In the genomic region with DNA sequence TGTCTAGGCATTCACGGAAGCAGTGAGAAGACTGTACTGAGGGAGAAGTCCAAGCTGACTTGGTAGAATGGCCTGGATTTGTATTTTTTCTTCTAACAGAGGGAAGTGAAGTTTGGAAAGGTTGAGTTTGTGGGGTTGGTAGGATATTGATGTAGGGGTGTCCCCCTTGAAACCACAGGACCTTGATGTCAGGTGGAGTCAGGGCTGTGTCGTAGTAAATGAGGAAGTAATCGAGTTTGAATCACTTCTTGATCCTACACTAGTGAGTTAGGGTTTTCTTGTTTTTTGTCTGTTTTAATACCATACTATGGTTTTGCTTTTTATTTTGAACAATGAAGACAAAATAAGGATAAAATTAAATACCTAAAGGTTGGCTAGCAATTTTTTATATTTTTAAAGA, we compare ENCODE assay signal across 15 cellular contexts. TPM values are rescaled to one million over a fixed set of nuclear protein-coding genes. Genes with fewer than 3 reads are reported as not detected.
DNase-seq lines count a peak whose midpoint lies in the region; ATAC-seq and TF ChIP-seq lines count a peak whose summit lies in the region.
"Had no signal": no experiment of that assay in that cellular context is flagged by ENCODE, and none has a peak within 500 bp of the region (broad histone marks: within the 10 kb centered on the region; RNA-seq: fewer than 3 reads in every experiment).

No MANE protein-coding gene starts in this region.

- H3K4me1 Mint-ChIP-seq in endodermal cell (peaks cover 31% of the 10 kb centered on the region), mesothelial cell of epicardium (peaks cover 23% of the 10 kb centered on the region)

- H3K27me3 ChIP-seq in endodermal cell (ENCODE audit: control insufficient read depth, insufficient read depth, low read length, poor library complexity, severe bottlenecking), result no peaks in the 10 kb centered on the region
- H3K27me3 ChIP-seq: right atrium auricular region, SJCRH30 had no signal

- no peak for TF ChIP-seq CTCF in endodermal cell (conservative IDR thresholded peaks at IDR 0.05)
- no peak for TF ChIP-seq CTCF in mesothelial cell of epicardium (IDR thresholded peaks at IDR 0.05; ENCODE audit: unreplicated experiment)

- DNase-seq in endodermal cell (no peak), HEK293T (ENCODE audit: extremely low spot score) (no peak), NCI-H1092 (lab: John Stamatoyannopoulos, UW) (no peak), mesothelial cell of epicardium (ENCODE audit: low spot score in 2 of 2, unreplicated experiment in 2 of 2) (no peak)
- DNase-seq: activated T-cell treated with anti-CD3 and anti-CD28 coated beads for 4 hours; CD8-positive, alpha-beta T cell; effector memory CD4-positive, alpha-beta T cell; kidney; NCI-H526; SJCRH30; stimulated activated CD4-positive, alpha-beta T cell treated with anti-CD3 and anti-CD28 coated beads, Interleukin-4, amount 100 ng/mL, for 24 hours had no signal

- 97 to 100% methylated on average over 1 to 3 of the region's 3 CpGs for WGBS in endodermal cell (ENCODE audit: insufficient coverage in 1 of 2, insufficient read length in 1 of 2), 2 experiments

- peaks cover 2% of the 10 kb centered on the region for H3K4me1 ChIP-seq in endodermal cell (ENCODE audit: control insufficient read depth, insufficient read depth, low read length)
- H3K4me1 ChIP-seq: right atrium auricular region, SJCRH30 had no signal

- H3K36me3 Mint-ChIP-seq in endodermal cell (ENCODE audit: low read depth) (peaks cover 4% of the 10 kb centered on the region), mesothelial cell of epicardium (peaks cover 6% of the 10 kb centered on the region)

- H3K9me3 ChIP-seq in endodermal cell (ENCODE audit: control insufficient read depth, low read length), result no peaks in the 10 kb centered on the region
- H3K9me3 ChIP-seq: right atrium auricular region, SJCRH30 had no signal

- H3K9me3 Mint-ChIP-seq in endodermal cell (peaks cover 1% of the 10 kb centered on the region), mesothelial cell of epicardium (peaks cover 4% of the 10 kb centered on the region)
- H3K9me3 Mint-ChIP-seq: CD8-positive, alpha-beta T cell had no signal

- no peak overlapping the region for H3K27ac ChIP-seq in endodermal cell (ENCODE audit: low read depth, low read length)
- H3K27ac ChIP-seq: right atrium auricular region, SJCRH30 had no signal

- POLR2A ChIA-PET in HEK293T (lab: Yijun Ruan, JAX), result no interaction called here

- no peak overlapping the region for H3K9ac ChIP-seq in endodermal cell (ENCODE audit: extremely low read depth, low read length, poor library complexity, severe bottlenecking)

- H3K36me3 ChIP-seq in endodermal cell (ENCODE audit: control insufficient read depth, insufficient read depth, low read length), result no peaks in the 10 kb centered on the region

- ATAC-seq in GM18511 (IDR thresholded peaks at IDR 0.05; ENCODE audit: unreplicated experiment) (peak; percentile 76), GM19467 (IDR thresholded peaks at IDR 0.05; ENCODE audit: unreplicated experiment) (peak; percentile 60), HG03135 (IDR thresholded peaks at IDR 0.05; ENCODE audit: unreplicated experiment) (peak; percentile 70)
- ATAC-seq: CD8-positive, alpha-beta T cell had no signal

- CTCF ChIA-PET in HEK293T (lab: Yijun Ruan, JAX), result no interaction called here

- H3K4me3 Mint-ChIP-seq in endodermal cell (no peak overlapping the region), mesothelial cell of epicardium (no peak overlapping the region)
- H3K4me3 Mint-ChIP-seq: CD8-positive, alpha-beta T cell had no signal

- H3K27ac Mint-ChIP-seq in endodermal cell (peak overlapping the region; percentile 37), mesothelial cell of epicardium (no peak overlapping the region)
- H3K27ac Mint-ChIP-seq: CD8-positive, alpha-beta T cell had no signal

- no peaks in the 10 kb centered on the region for H3K27me3 Mint-ChIP-seq in endodermal cell (ENCODE audit: insufficient read depth)
- no peaks in the 10 kb centered on the region for H3K27me3 Mint-ChIP-seq in mesothelial cell of epicardium (ENCODE audit: low read depth)

- peak overlapping the region; percentile 41 for H3K4me3 ChIP-seq in endodermal cell (ENCODE audit: low read length)
- H3K4me3 ChIP-seq: right atrium auricular region, SJCRH30 had no signal

TF ChIP-seq in HEK293T, 16 proteins besides CTCF, POLR2A, EP300 and RAD21:
- no peak for TF ChIP-seq FOXM1 (IDR thresholded peaks at IDR 0.05; ENCODE audit: borderline replicate concordance)
- TF ChIP-seq CTBP1 (IDR thresholded peaks at IDR 0.05; ENCODE audit: borderline replicate concordance), result no peak
- TF ChIP-seq ZNF384 (IDR thresholded peaks at IDR 0.05), result no peak
- no peak for TF ChIP-seq ELF4 (IDR thresholded peaks at IDR 0.05)
- no peak for TF ChIP-seq ARNT (IDR thresholded peaks at IDR 0.05)
- no peak for TF ChIP-seq SP1 (IDR thresholded peaks at IDR 0.05)
- no peak for TF ChIP-seq FOXK2 (IDR thresholded peaks at IDR 0.05)
- TF ChIP-seq NFRKB (IDR thresholded peaks at IDR 0.05), result no peak
- no peak for TF ChIP-seq BHLHE40 (IDR thresholded peaks at IDR 0.05; ENCODE audit: borderline replicate concordance)
- no peak for TF ChIP-seq TARDBP (IDR thresholded peaks at IDR 0.05)
- no peak for TF ChIP-seq HDGF (IDR thresholded peaks at IDR 0.05; ENCODE audit: borderline replicate concordance)
- TF ChIP-seq, protein P1, sequence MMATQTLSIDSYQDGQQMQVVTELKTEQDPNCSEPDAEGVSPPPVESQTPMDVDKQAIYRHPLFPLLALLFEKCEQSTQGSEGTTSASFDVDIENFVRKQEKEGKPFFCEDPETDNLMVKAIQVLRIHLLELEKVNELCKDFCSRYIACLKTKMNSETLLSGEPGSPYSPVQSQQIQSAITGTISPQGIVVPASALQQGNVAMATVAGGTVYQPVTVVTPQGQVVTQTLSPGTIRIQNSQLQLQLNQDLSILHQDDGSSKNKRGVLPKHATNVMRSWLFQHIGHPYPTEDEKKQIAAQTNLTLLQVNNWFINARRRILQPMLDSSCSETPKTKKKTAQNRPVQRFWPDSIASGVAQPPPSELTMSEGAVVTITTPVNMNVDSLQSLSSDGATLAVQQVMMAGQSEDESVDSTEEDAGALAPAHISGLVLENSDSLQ (IDR thresholded peaks at IDR 0.05), result no peak
- no peak for TF ChIP-seq SUZ12 (IDR thresholded peaks at IDR 0.05)
- TF ChIP-seq LEF1 (IDR thresholded peaks at IDR 0.05; ENCODE audit: borderline replicate concordance), result no peak
- no peak for TF ChIP-seq FOXA1 (IDR thresholded peaks at IDR 0.05)
- no peak for TF ChIP-seq L3MBTL2 (conservative IDR thresholded peaks at IDR 0.05)

RNA-seq across cellular contexts. Expression of a gene that starts 30.1 kb away (rescaled TPM):
- total RNA-seq in endodermal cell, result 10 to 100 TPM; 41.7 to 46.4 TPM
- polyA plus RNA-seq in endodermal cell (2013, experiment 1 of 2), result 30.3 TPM
- 26.5 TPM for polyA plus RNA-seq in endodermal cell (2013, experiment 2 of 2)
- total RNA-seq in mesothelial cell of epicardium, result 31.9 to 35.8 TPM (median 35.6 TPM) in 3 replicates

RNA-seq across cellular contexts. Expression of a gene that starts 34.3 kb away (rescaled TPM):
- total RNA-seq in endodermal cell (10 to 100 TPM; 11.1 to 19.7 TPM), mesothelial cell of epicardium (13.2 to 15.9 TPM (median 15.4 TPM) in 3 replicates)
- 13.2 TPM for polyA plus RNA-seq in endodermal cell (2013, experiment 1 of 2)
- 12.8 TPM for polyA plus RNA-seq in endodermal cell (2013, experiment 2 of 2)
